Comparison of ENCODE assay signal across 16 cellular contexts in the genomic region with DNA sequence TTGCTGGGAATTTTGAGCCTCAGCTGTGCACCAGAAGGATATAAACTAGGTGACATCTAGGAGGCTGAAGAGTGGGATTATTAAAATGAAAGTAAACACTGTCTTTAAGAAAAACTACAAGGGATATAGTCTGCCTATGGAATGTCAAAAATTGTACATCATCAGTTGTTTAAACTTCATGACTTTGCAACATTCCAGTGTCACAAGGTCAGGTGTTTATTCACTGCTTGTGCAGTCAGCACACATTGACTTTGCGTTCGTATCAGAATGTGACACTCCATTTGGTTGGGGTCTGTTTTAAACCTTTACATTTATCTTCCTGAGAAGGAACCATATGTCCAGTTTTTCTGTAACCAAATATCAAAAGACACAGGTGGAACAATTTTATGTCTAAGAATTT.
DNase-seq lines count a peak whose midpoint lies in the region; ATAC-seq, FAIRE-seq and TF ChIP-seq lines count a peak whose summit lies in the region.
"Had no signal": no experiment of that assay in that cellular context is flagged by ENCODE, and none has a peak within 500 bp of the region (broad histone marks: within the 10 kb centered on the region; RNA-seq: fewer than 3 reads in every experiment).

No MANE protein-coding gene starts in this region.

- H3K4me1 ChIP-seq in A549 (no peaks in the 10 kb centered on the region), endothelial cell of umbilical vein (ENCODE audit: control insufficient read depth, extremely low read depth, insufficient read depth, low read length) (no peaks in the 10 kb centered on the region), rectal smooth muscle tissue (ENCODE audit: control insufficient read depth, insufficient read depth, low read length) (peaks cover 3% of the 10 kb centered on the region), tibial nerve (no peaks in the 10 kb centered on the region)

- H3K4me3 ChIP-seq in A549 (no peak overlapping the region), endothelial cell of umbilical vein (replicated peaks in 1 of 3; ENCODE audit: insufficient read depth in 1 of 3, low read depth in 1 of 3, low read length in 3 of 3) (no peak overlapping the region), rectal smooth muscle tissue (ENCODE audit: low read length) (no peak overlapping the region), tibial nerve (no peak overlapping the region)
- H3K4me3 ChIP-seq: BLaER1, GM12878 had no signal

- TF ChIP-seq CTCF in A549 (IDR thresholded peaks at IDR 0.05), result no peak
- TF ChIP-seq CTCF in endothelial cell of umbilical vein (IDR thresholded peaks at IDR 0.05; ENCODE audit: extremely low read depth in 1 of 2, insufficient read depth in 1 of 2, low read depth in 1 of 2, low read length in 2 of 2), result no peak
- no peak for TF ChIP-seq CTCF in tibial nerve (IDR thresholded peaks at IDR 0.05)

- TF ChIP-seq POLR2A in A549 (IDR thresholded peaks at IDR 0.05; ENCODE audit: low read length), result no peak
- no peak for TF ChIP-seq POLR2A in endothelial cell of umbilical vein (IDR thresholded peaks at IDR 0.05; ENCODE audit: low read depth, low read length)
- no peak for TF ChIP-seq POLR2A in tibial nerve (IDR thresholded peaks at IDR 0.05)

- no peak overlapping the region for H2AFZ ChIP-seq in endothelial cell of umbilical vein (ENCODE audit: low read depth, low read length)

- BruUV-seq in endothelial cell of umbilical vein (replicated peaks; lab: Mats Ljungman, UMichigan), result no TSS peak

- CTCF ChIA-PET in A549 (lab: Yijun Ruan, JAX), result no interaction called here
- CTCF ChIA-PET in endothelial cell of umbilical vein (lab: Charles Lee), result no interaction called here

- peaks cover 5 to 16% of the 10 kb centered on the region in 2 experiments for H3K36me3 ChIP-seq in endothelial cell of umbilical vein (ENCODE audit: control insufficient read depth in 2 of 2, extremely low read depth in 1 of 2, insufficient read depth in 2 of 2, low read length in 2 of 2)
- peaks cover 4% of the 10 kb centered on the region for H3K36me3 ChIP-seq in rectal smooth muscle tissue (ENCODE audit: control insufficient read depth, insufficient read depth, low read length)
- H3K36me3 ChIP-seq in tibial nerve, result peaks cover 0 to 37% (median 6%) of the 10 kb centered on the region in 3 donors
- H3K36me3 ChIP-seq: BLaER1 had no signal

- no peaks in the 10 kb centered on the region for H3K79me2 ChIP-seq in endothelial cell of umbilical vein (ENCODE audit: control insufficient read depth, insufficient read depth, low read length)

- no peak overlapping the region for H3K27ac ChIP-seq in A549
- no peak overlapping the region for H3K27ac ChIP-seq in endothelial cell of umbilical vein (ENCODE audit: insufficient read depth, low read depth, low read length)
- H3K27ac ChIP-seq in rectal smooth muscle tissue (ENCODE audit: low read depth, low read length), result peak overlapping the region; percentile 38
- H3K27ac ChIP-seq in tibial nerve, result no peak overlapping the region
- H3K27ac ChIP-seq: 22Rv1, BLaER1 had no signal

- H3K4me2 ChIP-seq in A549 (0 out of 3 replicates have a peak overlapping the region, but pooled peaks have one; percentile 25), endothelial cell of umbilical vein (ENCODE audit: insufficient read depth, low read length) (no peak overlapping the region)
- H3K4me2 ChIP-seq: BLaER1 had no signal

- intact Hi-C loops in endothelial cell of umbilical vein (cut with micrococcal nuclease), result no loop called here

- TF ChIP-seq RAD21 in A549 (conservative IDR thresholded peaks at IDR 0.05 in 1 of 2, IDR thresholded peaks at IDR 0.05 in 1 of 2), result no peak

- ATAC-seq in A549 (no peak), GM19324 (IDR thresholded peaks at IDR 0.05; ENCODE audit: low FRiP score, unreplicated experiment) (no peak)
- ATAC-seq: GM12878 had no signal

- DNase-seq in A549 (ENCODE audit: low read depth in 1 of 2, low spot score in 1 of 2), result no peak
- no peak for DNase-seq in GM19239 (ENCODE audit: insufficient read length, low spot score)
- no peak for DNase-seq in endothelial cell of umbilical vein (ENCODE audit: low read depth, low spot score)
- no peak for DNase-seq in tibial nerve (ENCODE audit: low spot score in 2 of 2)
- DNase-seq in central memory CD4-positive, alpha-beta T cell, result no peak
- DNase-seq: AML-193; CD8-positive, alpha-beta memory T cell; DMS53; GOT3; H9; KG1 had no signal

- no peaks in the 10 kb centered on the region for H4K20me1 ChIP-seq in endothelial cell of umbilical vein (replicated peaks; ENCODE audit: control insufficient read depth, extremely low read depth, insufficient read depth, low read length)
- H4K20me1 ChIP-seq: BLaER1 had no signal

- H3K9me1 ChIP-seq in endothelial cell of umbilical vein (replicated peaks; ENCODE audit: control insufficient read depth, extremely low read depth, insufficient read depth, low read length), result no peaks in the 10 kb centered on the region

- H3K9me3 ChIP-seq in A549, result no peaks in the 10 kb centered on the region; the same call in 2 of the 3 replicates
- H3K9me3 ChIP-seq in endothelial cell of umbilical vein (replicated peaks; ENCODE audit: control insufficient read depth, insufficient read depth, low read length), result no peaks in the 10 kb centered on the region
- peaks cover 0 to 14% (median 2%) of the 10 kb centered on the region in 4 donors for H3K9me3 ChIP-seq in tibial nerve
- H3K9me3 ChIP-seq: BLaER1 had no signal

- TF ChIP-seq EP300 in A549 (IDR thresholded peaks at IDR 0.05), result no peak
- TF ChIP-seq EP300 in tibial nerve (IDR thresholded peaks at IDR 0.05), result no peak

- WGBS in A549 (ENCODE audit: missing lambda C conversion rate), result 67% methylated on average over 2 of the region's 2 CpGs
- 62 to 78% methylated on average over 2 of the region's 2 CpGs for WGBS in tibial nerve, 2 donors

- H3K9ac ChIP-seq in endothelial cell of umbilical vein (replicated peaks; ENCODE audit: extremely low read depth, insufficient read depth, low read length), result no peak overlapping the region
- H3K9ac ChIP-seq in rectal smooth muscle tissue (ENCODE audit: low read length), result no peak overlapping the region
- H3K9ac ChIP-seq: BLaER1 had no signal

- POLR2A ChIA-PET in A549 (lab: Yijun Ruan, JAX) (no interaction called here), endothelial cell of umbilical vein (lab: Charles Lee) (no interaction called here)

- dilution Hi-C loops in endothelial cell of umbilical vein (cut with MboI; ENCODE audit: extremely low pct_ligation_motif_present, low sequenced_read_pairs), result no loop called here

- FAIRE-seq in A549 (lab: Jason Lieb, UNC) (no peak), GM19239 (lab: Jason Lieb, UNC) (peak; percentile 37), endothelial cell of umbilical vein (lab: Jason Lieb, UNC) (no peak)

- H3K27me3 ChIP-seq in endothelial cell of umbilical vein (ENCODE audit: control insufficient read depth in 2 of 2, insufficient read depth in 2 of 2, low read length in 2 of 2) (no peaks in the 10 kb centered on the region), rectal smooth muscle tissue (ENCODE audit: control insufficient read depth, insufficient read depth, low read length) (no peaks in the 10 kb centered on the region), tibial nerve (no peaks in the 10 kb centered on the region)
- H3K27me3 ChIP-seq: BLaER1 had no signal

TF ChIP-seq in A549, 52 proteins besides CTCF, POLR2A, EP300 and RAD21:
- TF ChIP-seq KDM5A (IDR thresholded peaks at IDR 0.05), result no peak
- TF ChIP-seq HEYL (CRISPR knock-in tag; IDR thresholded peaks at IDR 0.05), result no peak
- TF ChIP-seq ESRRA (IDR thresholded peaks at IDR 0.05; ENCODE audit: borderline replicate concordance, low read length), result no peak

TF ChIP-seq in endothelial cell of umbilical vein, 7 proteins besides CTCF, POLR2A, EP300 and RAD21:
- TF ChIP-seq FOS (IDR thresholded peaks at IDR 0.05; ENCODE audit: borderline replicate concordance, insufficient read depth, low read length) (no peak), POLR2AphosphoS5 (IDR thresholded peaks at IDR 0.05; ENCODE audit: insufficient read depth, low read depth, low read length) (peak; percentile 17)
